25 cellular contexts compared by ENCODE assay signal in the genomic region with DNA sequence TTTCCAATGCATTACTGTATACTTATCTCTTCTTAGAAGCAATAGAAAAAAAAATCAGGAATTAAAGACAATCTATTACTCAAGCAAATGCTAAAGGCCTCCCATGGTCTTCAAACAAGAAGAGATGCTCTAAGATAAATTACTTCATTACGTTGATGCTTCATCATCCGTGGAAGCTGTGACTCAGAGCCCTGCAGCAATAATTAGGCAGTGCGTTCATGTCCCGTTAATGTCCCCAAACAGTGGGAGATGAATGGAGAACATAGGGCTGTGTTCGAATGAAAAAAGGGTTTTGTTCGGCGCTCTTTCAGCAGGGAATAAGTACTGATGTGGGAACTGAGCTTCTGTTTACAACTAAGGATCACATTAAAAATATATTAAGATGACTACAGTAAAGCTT. TPM values are rescaled to one million over a fixed set of nuclear protein-coding genes. Genes with fewer than 3 reads are reported as not detected.
DNase-seq lines count a peak whose midpoint lies in the region; FAIRE-seq and TF ChIP-seq lines count a peak whose summit lies in the region.
"Had no signal": no experiment of that assay in that cellular context is flagged by ENCODE, and none has a peak within 500 bp of the region (broad histone marks: within the 10 kb centered on the region; RNA-seq: fewer than 3 reads in every experiment).

No MANE protein-coding gene starts in this region.

- no peak overlapping the region for H3K4me2 ChIP-seq in osteoblast (ENCODE audit: insufficient read depth, low read length)
- H3K4me2 ChIP-seq: SK-N-SH had no signal

- H3K4me3 Mint-ChIP-seq in endodermal cell = no peak overlapping the region
- H3K4me3 Mint-ChIP-seq: activated naive CD8-positive, alpha-beta T cell treated with anti-CD3 and anti-CD28 coated beads, Interleukin-2, amount 10 ng/mL, durations not matched to agents 7 days and 5 days; H9; IgD-negative memory B cell; natural killer cell treated with Interleukin-12 subunit alpha and Interleukin-12 subunit beta and Interleukin-15 and Interleukin-18, amount 100 ng/mL, for 72 hours had no signal

- no peak overlapping the region for H3K27ac Mint-ChIP-seq in endodermal cell
- H3K27ac Mint-ChIP-seq: activated naive CD8-positive, alpha-beta T cell treated with anti-CD3 and anti-CD28 coated beads, Interleukin-2, amount 10 ng/mL, durations not matched to agents 7 days and 5 days; IgD-negative memory B cell; natural killer cell treated with Interleukin-12 subunit alpha and Interleukin-12 subunit beta and Interleukin-15 and Interleukin-18, amount 100 ng/mL, for 72 hours had no signal

- no peak overlapping the region for H3K9ac ChIP-seq in endodermal cell (ENCODE audit: extremely low read depth, low read length, poor library complexity, severe bottlenecking)
- H3K9ac ChIP-seq: parathyroid adenoma, SK-N-SH had no signal

- H3K27ac ChIP-seq in endodermal cell (ENCODE audit: low read depth, low read length) (no peak overlapping the region), osteoblast (ENCODE audit: low read depth, low read length) (no peak overlapping the region)
- H3K27ac ChIP-seq: esophagus squamous epithelium, parathyroid adenoma, upper lobe of right lung had no signal

- no peak for FAIRE-seq in HTR-8/SVneo (lab: Jason Lieb, UNC)
- FAIRE-seq: A204.1, GM18507, RCC 7860 had no signal

- no peaks in the 10 kb centered on the region for H3K79me2 ChIP-seq in osteoblast (ENCODE audit: insufficient read depth, low read length)
- H3K79me2 ChIP-seq: parathyroid adenoma had no signal

- intact Hi-C loops in cardiac septum (cut with DNase I) = no loop called here

- no peaks in the 10 kb centered on the region for H3K36me3 Mint-ChIP-seq in endodermal cell (ENCODE audit: low read depth)
- H3K36me3 Mint-ChIP-seq: activated naive CD8-positive, alpha-beta T cell treated with anti-CD3 and anti-CD28 coated beads, Interleukin-2, amount 10 ng/mL, durations not matched to agents 7 days and 5 days; IgD-negative memory B cell; natural killer cell treated with Interleukin-12 subunit alpha and Interleukin-12 subunit beta and Interleukin-15 and Interleukin-18, amount 100 ng/mL, for 72 hours had no signal

- WGBS in endodermal cell (ENCODE audit: insufficient coverage in 1 of 2, insufficient read length in 1 of 2), 2 experiments = 78 to 85% methylated on average over 7 of the region's 7 CpGs

- H3K9me3 ChIP-seq in endodermal cell (ENCODE audit: control insufficient read depth, low read length) (peaks cover 5% of the 10 kb centered on the region), osteoblast (ENCODE audit: low read depth, low read length) (peaks cover 4% of the 10 kb centered on the region)
- H3K9me3 ChIP-seq: esophagus squamous epithelium, upper lobe of right lung had no signal

- no peaks in the 10 kb centered on the region for H4K20me1 ChIP-seq in osteoblast (ENCODE audit: insufficient read depth, low read length)

- no peak for TF ChIP-seq CTCF in endodermal cell (conservative IDR thresholded peaks at IDR 0.05)
- no peak for TF ChIP-seq CTCF in osteoblast (IDR thresholded peaks at IDR 0.05; ENCODE audit: extremely low read depth, low read depth, low read length)

- no peaks in the 10 kb centered on the region for H3K27me3 Mint-ChIP-seq in endodermal cell (ENCODE audit: insufficient read depth)

- H3K36me3 ChIP-seq in endodermal cell (ENCODE audit: control insufficient read depth, insufficient read depth, low read length) (no peaks in the 10 kb centered on the region), osteoblast (ENCODE audit: insufficient read depth, low read length) (no peaks in the 10 kb centered on the region)
- H3K36me3 ChIP-seq: esophagus squamous epithelium, upper lobe of right lung had no signal

- H3K4me1 ChIP-seq in endodermal cell (ENCODE audit: control insufficient read depth, insufficient read depth, low read length) (no peaks in the 10 kb centered on the region), osteoblast (ENCODE audit: insufficient read depth, low read length) (no peaks in the 10 kb centered on the region)
- H3K4me1 ChIP-seq: esophagus squamous epithelium, parathyroid adenoma, upper lobe of right lung had no signal

- H3K4me1 Mint-ChIP-seq in endodermal cell = peaks cover 3% of the 10 kb centered on the region
- H3K4me1 Mint-ChIP-seq: activated naive CD8-positive, alpha-beta T cell treated with anti-CD3 and anti-CD28 coated beads, Interleukin-2, amount 10 ng/mL, durations not matched to agents 7 days and 5 days had no signal

- no peaks in the 10 kb centered on the region for H3K9me3 Mint-ChIP-seq in endodermal cell
- H3K9me3 Mint-ChIP-seq: activated naive CD8-positive, alpha-beta T cell treated with anti-CD3 and anti-CD28 coated beads, Interleukin-2, amount 10 ng/mL, durations not matched to agents 7 days and 5 days; natural killer cell treated with Interleukin-12 subunit alpha and Interleukin-12 subunit beta and Interleukin-15 and Interleukin-18, amount 100 ng/mL, for 72 hours had no signal

- DNase-seq in NCI-H2081 (lab: John Stamatoyannopoulos, UW) (peak; percentile 16 to 53), NCI-H2081 treated with DMSO at 0.1 percent for 48 hours (lab: John Stamatoyannopoulos, UW) (no peak), NCI-H146 (lab: John Stamatoyannopoulos, UW) (peak; percentile 82), endodermal cell (peak; percentile 33), osteoblast (ENCODE audit: insufficient read length, low spot score, missing footprints) (peak; percentile 48), cardiac septum (ENCODE audit: low spot score) (no peak), HTR-8/SVneo (ENCODE audit: insufficient read length, low spot score) (no peak), cortex of kidney (lab: John Stamatoyannopoulos, UW) (no peak)
- DNase-seq: activated naive CD8-positive, alpha-beta T cell treated with anti-CD3 and anti-CD28 coated beads, Interleukin-2, amount 10 ng/mL, durations not matched to agents 7 days and 5 days; effector CD8-positive, alpha-beta T cell; esophagus squamous epithelium; H9; MM.1S; NCI-H1694 treated with DMSO at 0.1 percent for 48 hours; NK-92 treated with Interleukin-12 subunit alpha and Interleukin-12 subunit beta, amount 100 ng/mL, for 24 hours; SK-N-SH; stimulated activated CD4-positive, alpha-beta T cell treated with anti-CD3 and anti-CD28 coated beads, Interleukin-15, amount 100 ng/mL, for 24 hours; T-helper 2 cell; upper lobe of right lung had no signal

- H3K27me3 ChIP-seq in endodermal cell (ENCODE audit: control insufficient read depth, insufficient read depth, low read length, poor library complexity, severe bottlenecking) = no peaks in the 10 kb centered on the region
- H3K27me3 ChIP-seq in osteoblast (ENCODE audit: insufficient read depth, low read length) = peaks cover 15% of the 10 kb centered on the region
- H3K27me3 ChIP-seq: upper lobe of right lung had no signal

- no peak overlapping the region for H2AFZ ChIP-seq in osteoblast (ENCODE audit: low read length)
- H2AFZ ChIP-seq: parathyroid adenoma had no signal

- no peak overlapping the region for H3K4me3 ChIP-seq in endodermal cell (ENCODE audit: low read length)
- H3K4me3 ChIP-seq in osteoblast (ENCODE audit: insufficient read depth, low read length) = no peak overlapping the region
- H3K4me3 ChIP-seq: esophagus squamous epithelium, upper lobe of right lung had no signal

RNA-seq across cellular contexts. Expression of a gene that starts 15.9 kb away (rescaled TPM):
- total RNA-seq in endodermal cell (100 to 1,000 TPM; 163 to 202 TPM), osteoblast (82.5 and 90.5 TPM in 2 replicates), cardiac septum (72.1 TPM)
- polyA plus RNA-seq in endodermal cell (2013, experiment 1 of 2) = 52.4 TPM
- polyA plus RNA-seq in endodermal cell (2013, experiment 2 of 2) = 44.1 TPM

RNA-seq across cellular contexts. Expression of a gene that starts 21.7 kb away (rescaled TPM):
- total RNA-seq in endodermal cell (100 to 1,000 TPM; 177 to 183 TPM), osteoblast (52.1 and 56.9 TPM in 2 replicates), cardiac septum (67.7 TPM)
- 97.9 TPM for polyA plus RNA-seq in endodermal cell (2013, experiment 1 of 2)
- 92.2 TPM for polyA plus RNA-seq in endodermal cell (2013, experiment 2 of 2)

Comparison
In these comparisons a context has a peak if more than half of its experiments do, and no peak if none do; other contexts are left out.
1. DNase-seq: peak in NCI-H2081 (2 of 2), NCI-H146 (single experiment), endodermal cell (single experiment) and osteoblast (single experiment); none in NCI-H2081 treated with DMSO at 0.1 percent for 48 hours (single experiment), cardiac septum (single experiment), HTR-8/SVneo (single experiment) and cortex of kidney (single experiment).